ENCODE assay signal across 12 cellular contexts in the genomic region with DNA sequence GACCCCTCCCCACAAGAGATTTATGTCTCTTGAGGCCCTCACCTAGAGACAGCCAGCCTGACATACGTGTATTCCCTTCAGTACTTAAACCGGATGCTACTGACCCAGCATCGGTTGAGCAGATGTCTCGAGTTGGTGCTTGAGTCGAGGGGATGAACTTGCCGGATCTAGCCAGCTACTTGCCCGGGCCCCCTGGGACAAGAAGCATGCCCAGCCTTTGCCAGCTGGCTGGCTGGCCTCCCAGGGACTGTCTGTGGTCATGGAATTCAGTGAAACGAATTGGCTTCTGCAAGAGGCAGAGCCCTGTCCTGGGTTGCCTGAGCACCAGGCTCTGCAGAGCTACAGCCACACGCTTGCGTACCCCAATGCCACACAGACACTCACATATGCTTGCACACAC. TPM values are rescaled to one million over a fixed set of nuclear protein-coding genes. Genes with fewer than 3 reads are reported as not detected.
A peak's percentile ranks its signal among the peaks of the same experiment; 100 is the strongest.
DNase-seq lines count a peak whose midpoint lies in the region; ATAC-seq and TF ChIP-seq lines count a peak whose summit lies in the region.
"Had no signal": no experiment of that assay in that cellular context is flagged by ENCODE, and none has a peak within 500 bp of the region (broad histone marks: within the 10 kb centered on the region; RNA-seq: fewer than 3 reads in every experiment).

No MANE protein-coding gene starts in this region.

- H3K27me3 Mint-ChIP-seq in CD4-positive, alpha-beta T cell, result no peaks in the 10 kb centered on the region
- H3K27me3 Mint-ChIP-seq in activated CD8-positive, alpha-beta T cell treated with anti-CD3 and anti-CD28 coated beads for 36 hours, result no peaks in the 10 kb centered on the region
- H3K27me3 Mint-ChIP-seq in activated CD8-positive, alpha-beta T cell treated with anti-CD3 and anti-CD28 coated beads, Interleukin-2, amount 10 ng/mL, durations not matched to agents 7 days and 5 days (ENCODE audit: low read depth), result no peaks in the 10 kb centered on the region
- H3K27me3 Mint-ChIP-seq: activated CD8-positive, alpha-beta memory T cell treated with anti-CD3 and anti-CD28 coated beads, Interleukin-2, amount 10 ng/mL, durations not matched to agents 7 days and 5 days had no signal

- H3K27ac Mint-ChIP-seq in CD4-positive, alpha-beta T cell, result peak overlapping the region; percentile 88
- H3K27ac Mint-ChIP-seq in activated CD8-positive, alpha-beta T cell treated with anti-CD3 and anti-CD28 coated beads for 36 hours, result no peak overlapping the region
- no peak overlapping the region for H3K27ac Mint-ChIP-seq in activated CD8-positive, alpha-beta T cell treated with anti-CD3 and anti-CD28 coated beads, Interleukin-2, amount 10 ng/mL, durations not matched to agents 7 days and 5 days
- H3K27ac Mint-ChIP-seq: activated CD8-positive, alpha-beta memory T cell treated with anti-CD3 and anti-CD28 coated beads, Interleukin-2, amount 10 ng/mL, durations not matched to agents 7 days and 5 days had no signal

- intact Hi-C loops in CD4-positive, alpha-beta T cell (cut with DNase I, micrococcal nuclease), result no loop called here
- intact Hi-C loops in activated CD8-positive, alpha-beta T cell treated with anti-CD3 and anti-CD28 coated beads for 36 hours (cut with micrococcal nuclease), result no loop called here

- H3K4me1 Mint-ChIP-seq in CD4-positive, alpha-beta T cell (ENCODE audit: low read depth), result peaks cover 80% of the 10 kb centered on the region
- peaks cover 97% of the 10 kb centered on the region for H3K4me1 Mint-ChIP-seq in activated CD8-positive, alpha-beta T cell treated with anti-CD3 and anti-CD28 coated beads for 36 hours (ENCODE audit: low read depth)
- peaks cover 90% of the 10 kb centered on the region for H3K4me1 Mint-ChIP-seq in activated CD8-positive, alpha-beta T cell treated with anti-CD3 and anti-CD28 coated beads, Interleukin-2, amount 10 ng/mL, durations not matched to agents 7 days and 5 days (ENCODE audit: low read depth)

- H3K4me3 Mint-ChIP-seq in CD4-positive, alpha-beta T cell, result peak overlapping the region; percentile 52
- H3K4me3 Mint-ChIP-seq in activated CD8-positive, alpha-beta T cell treated with anti-CD3 and anti-CD28 coated beads for 36 hours, result no peak overlapping the region
- H3K4me3 Mint-ChIP-seq in activated CD8-positive, alpha-beta T cell treated with anti-CD3 and anti-CD28 coated beads, Interleukin-2, amount 10 ng/mL, durations not matched to agents 7 days and 5 days, result no peak overlapping the region
- H3K4me3 Mint-ChIP-seq: activated CD8-positive, alpha-beta memory T cell treated with anti-CD3 and anti-CD28 coated beads, Interleukin-2, amount 10 ng/mL, durations not matched to agents 7 days and 5 days had no signal

- H3K27ac ChIP-seq in CD4-positive, alpha-beta T cell (ENCODE audit: low read depth, low read length), result peak overlapping the region; percentile 62
- H3K27ac ChIP-seq in coronary artery, result peak overlapping the region in 1 of 2 donors; percentile 68
- H3K27ac ChIP-seq: foreskin keratinocyte had no signal

- ATAC-seq in CD4-positive, alpha-beta T cell (ENCODE audit: poor library complexity), result no peak
- ATAC-seq in GM19467 (IDR thresholded peaks at IDR 0.05; ENCODE audit: unreplicated experiment) (no peak), GM19397 (IDR thresholded peaks at IDR 0.05; ENCODE audit: unreplicated experiment) (no peak)
- ATAC-seq in activated CD8-positive, alpha-beta T cell treated with anti-CD3 and anti-CD28 coated beads for 36 hours, result no peak
- ATAC-seq in activated CD8-positive, alpha-beta T cell treated with anti-CD3 and anti-CD28 coated beads, Interleukin-2, amount 10 ng/mL, durations not matched to agents 7 days and 5 days, result no peak
- ATAC-seq: activated CD8-positive, alpha-beta memory T cell treated with anti-CD3 and anti-CD28 coated beads, Interleukin-2, amount 10 ng/mL, durations not matched to agents 7 days and 5 days; foreskin keratinocyte had no signal

- H3K27me3 ChIP-seq in CD4-positive, alpha-beta T cell (ENCODE audit: control insufficient read depth, insufficient read depth, low read length), result no peaks in the 10 kb centered on the region
- H3K27me3 ChIP-seq: breast epithelium, foreskin keratinocyte had no signal

- DNase-seq in CD4-positive, alpha-beta T cell, result no peak
- DNase-seq in NCI-H187 (lab: John Stamatoyannopoulos, UW) (peak; percentile 69 to 93), coronary artery (ENCODE audit: low spot score) (peak; percentile 84), nucleus accumbens (lab: John Stamatoyannopoulos, UW) (peak in 40 of 56 donors; percentile 21 to 79 (median 50))
- DNase-seq in activated CD8-positive, alpha-beta T cell treated with anti-CD3 and anti-CD28 coated beads for 36 hours, result no peak
- DNase-seq in activated CD8-positive, alpha-beta T cell treated with anti-CD3 and anti-CD28 coated beads, Interleukin-2, amount 10 ng/mL, durations not matched to agents 7 days and 5 days, result no peak
- DNase-seq: activated CD8-positive, alpha-beta memory T cell treated with anti-CD3 and anti-CD28 coated beads, Interleukin-2, amount 10 ng/mL, durations not matched to agents 7 days and 5 days; foreskin keratinocyte; T-helper 1 cell had no signal

- CTCF ChIA-PET in CD4-positive, alpha-beta T cell (lab: Charles Lee), result no interaction called here
- CTCF ChIA-PET in activated CD8-positive, alpha-beta T cell treated with anti-CD3 and anti-CD28 coated beads for 36 hours (lab: Charles Lee), result interaction anchor here (1.0 to 2.3 kb wide), 3 partner anchors 11 to 56 kb away, joined by 3 to 10 read pairs (median 3); no protein-coding TSS in a partner anchor
- CTCF ChIA-PET in activated CD8-positive, alpha-beta T cell treated with anti-CD3 and anti-CD28 coated beads, Interleukin-2, amount 10 ng/mL, durations not matched to agents 7 days and 5 days (lab: Charles Lee), result interaction anchor here (1.9 to 2.2 kb wide), 2 partner anchors 29 to 56 kb away, joined by 8 to 9 read pairs; no protein-coding TSS in a partner anchor

- H3K9me3 Mint-ChIP-seq in CD4-positive, alpha-beta T cell, result no peaks in the 10 kb centered on the region
- H3K9me3 Mint-ChIP-seq in activated CD8-positive, alpha-beta T cell treated with anti-CD3 and anti-CD28 coated beads for 36 hours, result no peaks in the 10 kb centered on the region
- H3K9me3 Mint-ChIP-seq in activated CD8-positive, alpha-beta T cell treated with anti-CD3 and anti-CD28 coated beads, Interleukin-2, amount 10 ng/mL, durations not matched to agents 7 days and 5 days (ENCODE audit: insufficient read depth), result no peaks in the 10 kb centered on the region

- H3K36me3 Mint-ChIP-seq in CD4-positive, alpha-beta T cell (ENCODE audit: low read depth), result peaks cover 95% of the 10 kb centered on the region
- peaks cover 68% of the 10 kb centered on the region for H3K36me3 Mint-ChIP-seq in activated CD8-positive, alpha-beta T cell treated with anti-CD3 and anti-CD28 coated beads for 36 hours (ENCODE audit: low read depth)
- peaks cover 65% of the 10 kb centered on the region for H3K36me3 Mint-ChIP-seq in activated CD8-positive, alpha-beta T cell treated with anti-CD3 and anti-CD28 coated beads, Interleukin-2, amount 10 ng/mL, durations not matched to agents 7 days and 5 days (ENCODE audit: low read depth)

- no peak for TF ChIP-seq CTCF in CD4-positive, alpha-beta T cell (IDR thresholded peaks at IDR 0.05)
- TF ChIP-seq CTCF in coronary artery (IDR thresholded peaks at IDR 0.05), result no peak
- no peak for TF ChIP-seq CTCF in activated CD8-positive, alpha-beta T cell treated with anti-CD3 and anti-CD28 coated beads for 36 hours (IDR thresholded peaks at IDR 0.05)

- POLR2A ChIA-PET in CD4-positive, alpha-beta T cell (lab: Charles Lee), result interaction anchor here (1.3 to 3.6 kb wide), 3 partner anchors 11 to 28 kb away, joined by 3 to 14 read pairs (median 12); no protein-coding TSS in a partner anchor
- POLR2A ChIA-PET in activated CD8-positive, alpha-beta T cell treated with anti-CD3 and anti-CD28 coated beads for 36 hours (lab: Charles Lee), result interaction anchor here (1.6 kb wide), 1 partner anchor 20 kb away, joined by 4 read pairs; no protein-coding TSS in a partner anchor
- POLR2A ChIA-PET in activated CD8-positive, alpha-beta T cell treated with anti-CD3 and anti-CD28 coated beads, Interleukin-2, amount 10 ng/mL, durations not matched to agents 7 days and 5 days (lab: Charles Lee), result interaction anchor here (2.8 kb wide), 1 partner anchor 8 kb away, joined by 11 read pairs; no protein-coding TSS in a partner anchor

- H3K4me3 ChIP-seq in coronary artery, result peak overlapping the region; percentile 43
- H3K4me3 ChIP-seq: breast epithelium had no signal

- H3K9me3 ChIP-seq in CD4-positive, alpha-beta T cell (ENCODE audit: control insufficient read depth, low read length), result no peaks in the 10 kb centered on the region
- H3K9me3 ChIP-seq: breast epithelium had no signal

RNA-seq across cellular contexts. Expression of gene DNMT3A, which starts 35.9 kb away (rescaled TPM):
- total RNA-seq in CD4-positive, alpha-beta T cell, result 10 to 100 TPM; 57.1 to 62.1 TPM
- total RNA-seq in activated CD8-positive, alpha-beta T cell treated with anti-CD3 and anti-CD28 coated beads for 36 hours, result 10 to 100 TPM; 84.8 to 97.8 TPM
- 10 to 100 TPM; 76.4 to 79.8 TPM for total RNA-seq in activated CD8-positive, alpha-beta T cell treated with anti-CD3 and anti-CD28 coated beads, Interleukin-2, amount 10 ng/mL, durations not matched to agents 7 days and 5 days

Comparison
In these comparisons a context has a peak if more than half of its experiments do, and no peak if none do; other contexts are left out.
1. DNase-seq: peak in NCI-H187 (2 of 2), coronary artery (single experiment) and nucleus accumbens (40 of 56); none in CD4-positive, alpha-beta T cell (0 of 10), activated CD8-positive, alpha-beta T cell treated with anti-CD3 and anti-CD28 coated beads for 36 hours (single experiment) and activated CD8-positive, alpha-beta T cell treated with anti-CD3 and anti-CD28 coated beads, Interleukin-2, amount 10 ng/mL, durations not matched to agents 7 days and 5 days (single experiment).